ENCODE assay signal across 15 cellular contexts in genomic region chr2:143139835-143140393, GRCh38. TPM values are rescaled to one million over a fixed set of nuclear protein-coding genes. Genes with fewer than 3 reads are reported as not detected.
DNase-seq lines count a peak whose midpoint lies in the region; ATAC-seq, FAIRE-seq and TF ChIP-seq lines count a peak whose summit lies in the region.
"Had no signal": no experiment of that assay in that cellular context is flagged by ENCODE, and none has a peak within 500 bp of the region (broad histone marks: within the 10 kb centered on the region; RNA-seq: fewer than 3 reads in every experiment).

No MANE protein-coding gene starts in this region.

- no peak overlapping the region for H2BK12ac ChIP-seq in H9 (ENCODE audit: insufficient read length, low read depth, low read length)

- no peaks in the 10 kb centered on the region for H3K4me1 Mint-ChIP-seq in H9

- H2BK5ac ChIP-seq in H9 (ENCODE audit: insufficient read length, low read length): no peak overlapping the region

- H3K4me3 ChIP-seq in DND-41 (ENCODE audit: low read depth in 1 of 2, low read length in 2 of 2) (no peak overlapping the region), GM12878 (peak overlapping the region; percentile 54; the same call in 1 of the 2 replicates)
- H3K4me3 ChIP-seq: psoas muscle had no signal

- no peak overlapping the region for H3K4ac ChIP-seq in H9 (ENCODE audit: low read depth, low read length)

- TF ChIP-seq RAD21 in GM12878 (IDR thresholded peaks at IDR 0.05; ENCODE audit: insufficient read depth, low read depth, low read length): no peak

- TF ChIP-seq POLR2A in GM12878 (IDR thresholded peaks at IDR 0.05; ENCODE audit: low read depth, low read length): no peak

- H3K4me1 ChIP-seq in DND-41 (ENCODE audit: insufficient read depth, low read length): peaks cover 87% of the 10 kb centered on the region
- H3K4me1 ChIP-seq in GM12878 (ENCODE audit: control insufficient read depth, insufficient read depth, low read length): peaks cover 26% of the 10 kb centered on the region
- no peaks in the 10 kb centered on the region for H3K4me1 ChIP-seq in H9 (ENCODE audit: insufficient read depth, low read length)
- H3K4me1 ChIP-seq: psoas muscle had no signal

- in situ Hi-C loops in GM12878 (cut with MboI): no loop called here

- H3K4me3 Mint-ChIP-seq in H9: no peak overlapping the region

- no peak overlapping the region for H3K23ac ChIP-seq in H9 (ENCODE audit: insufficient read length, low read depth, low read length)

- no peak overlapping the region for H4K5ac ChIP-seq in H9 (ENCODE audit: insufficient read length, low read depth, low read length)

- H3K14ac ChIP-seq in H9 (ENCODE audit: insufficient read depth, low read length): no peak overlapping the region

- H3K9me3 ChIP-seq in DND-41 (ENCODE audit: insufficient read depth, low read length, severe bottlenecking): no peaks in the 10 kb centered on the region
- H3K9me3 ChIP-seq in KOPT-K1 (ENCODE audit: insufficient read depth, low read length, poor library complexity, severe bottlenecking): no peaks in the 10 kb centered on the region
- H3K9me3 ChIP-seq in GM12878 (replicated peaks; ENCODE audit: control insufficient read depth, insufficient read depth, low read length): no peaks in the 10 kb centered on the region
- H3K9me3 ChIP-seq in H9 (ENCODE audit: control insufficient read depth, low read depth, low read length): no peaks in the 10 kb centered on the region
- H3K9me3 ChIP-seq: psoas muscle had no signal

- H3K9ac ChIP-seq in DND-41 (ENCODE audit: low read depth, low read length): no peak overlapping the region
- peak overlapping the region; percentile 71 for H3K9ac ChIP-seq in GM12878 (ENCODE audit: control insufficient read depth, insufficient read depth, low read length)
- no peak overlapping the region for H3K9ac ChIP-seq in H9 (ENCODE audit: extremely low read depth, insufficient read length, low read length)

- CTCF ChIA-PET in GM12878 (lab: Yijun Ruan, JAX): interaction anchor here (1.1 to 7.7 kb wide), 4 partner anchors 9 to 117 kb away, joined by 3 to 88 read pairs (median 5); partner anchors contain the start of gene ARHGAP15

- no peaks in the 10 kb centered on the region for H3K9me3 Mint-ChIP-seq in H9

- H2BK15ac ChIP-seq in H9 (ENCODE audit: low read depth, low read length): no peak overlapping the region

- no peaks in the 10 kb centered on the region for H3K36me3 Mint-ChIP-seq in H9 (ENCODE audit: insufficient read depth in 1 of 3, low read depth in 3 of 3)

- DNase-seq in DND-41 (no peak), GM12878 (ENCODE audit: low read depth, low spot score) (no peak), H9 (no peak), NCI-H82 (lab: John Stamatoyannopoulos, UW) (no peak), DMS153 treated with DMSO at 0.1 percent for 48 hours (lab: John Stamatoyannopoulos, UW; ENCODE audit: unreplicated experiment) (no peak)
- DNase-seq: Calu3; NCI-H187 treated with DMSO at 0.1 percent for 48 hours; NK-92 treated with Interleukin-12 subunit alpha and Interleukin-12 subunit beta, amount 100 ng/mL, for 24 hours; psoas muscle; stimulated activated CD4-positive, alpha-beta T cell treated with anti-CD3 and anti-CD28 coated beads, Interleukin-4, amount 100 ng/mL, for 1 hour; substantia nigra had no signal

- no peaks in the 10 kb centered on the region for H3K79me1 ChIP-seq in H9 (ENCODE audit: insufficient read depth, low read depth, low read length, poor library complexity, severe bottlenecking)

- no TSS peak for BruUV-seq in GM12878 (replicated peaks; lab: Mats Ljungman, UMichigan)

- no peak overlapping the region for H3T11ph ChIP-seq in H9 (ENCODE audit: low read length)

- FAIRE-seq in GM12878 (lab: Jason Lieb, UNC): no peak
- FAIRE-seq: HepG2 had no signal

- no peak for TF ChIP-seq CTCF in DND-41 (IDR thresholded peaks at IDR 0.05; ENCODE audit: borderline replicate concordance, extremely low read depth, low read length, poor library complexity, severe bottlenecking)
- no peak for TF ChIP-seq CTCF in GM12878 (IDR thresholded peaks at IDR 0.05 in 2 of 3, conservative IDR thresholded peaks at IDR 0.05 in 1 of 3; ENCODE audit: control insufficient read depth in 2 of 3, extremely low read depth in 1 of 3, insufficient read depth in 1 of 3, low read depth in 3 of 3, low read length in 3 of 3)
- no peak for TF ChIP-seq CTCF in H9 (conservative IDR thresholded peaks at IDR 0.05)

- SMC1A ChIA-PET in GM12878 (lab: Charles Lee; ENCODE audit: uncharacterized antibody, unreplicated experiment): interaction anchor here (0.7 to 4.1 kb wide), 9 partner anchors 9 to 369 kb away, joined by 3 to 148 read pairs (median 5); partner anchors contain the start of gene ARHGAP15

- peak overlapping the region; percentile 55 for H3K27ac ChIP-seq in DND-41 (ENCODE audit: low read length)
- H3K27ac ChIP-seq in KOPT-K1 (ENCODE audit: low read depth, low read length, poor library complexity, severe bottlenecking): peak overlapping the region; percentile 56
- peak overlapping the region; percentile 93 for H3K27ac ChIP-seq in GM12878 (ENCODE audit: control insufficient read depth, insufficient read depth)
- no peak overlapping the region for H3K27ac ChIP-seq in H9 (ENCODE audit: insufficient read length, low read depth, low read length)
- H3K27ac ChIP-seq: epithelial cell of prostate, psoas muscle had no signal

- H2BK20ac ChIP-seq in H9 (ENCODE audit: low read depth, low read length, poor library complexity, severe bottlenecking): no peak overlapping the region

- peak; percentile 53 for ATAC-seq in DND-41 (ENCODE audit: insufficient read depth, low read depth)
- ATAC-seq in GM18867 (IDR thresholded peaks at IDR 0.05; ENCODE audit: unreplicated experiment): peak; percentile 38
- ATAC-seq in GM12878: peak; percentile 39
- ATAC-seq: HepG2, psoas muscle had no signal

- no peak overlapping the region for H2BK120ac ChIP-seq in H9 (ENCODE audit: low read depth, low read length, poor library complexity, severe bottlenecking)

- RAD21 ChIA-PET in GM12878 (lab: Charles Lee; ENCODE audit: unreplicated experiment): interaction anchor here (0.5 to 4.2 kb wide), 9 partner anchors 8 to 91 kb away, joined by 3 to 91 read pairs (median 4); partner anchors contain the start of gene ARHGAP15

- peaks cover 100% of the 10 kb centered on the region for H3K79me2 ChIP-seq in DND-41 (ENCODE audit: insufficient read depth, low read length)
- H3K79me2 ChIP-seq in GM12878 (ENCODE audit: control insufficient read depth, insufficient read depth, low read length): peaks cover 94% of the 10 kb centered on the region
- no peaks in the 10 kb centered on the region for H3K79me2 ChIP-seq in H9 (ENCODE audit: insufficient read depth, low read length)

- H3K4me2 ChIP-seq in DND-41 (ENCODE audit: insufficient read depth, low read length) (peak overlapping the region; percentile 45; the same call in 1 of the 2 replicates), GM12878 (ENCODE audit: control insufficient read depth, insufficient read depth) (peak overlapping the region; percentile 100), H9 (ENCODE audit: insufficient read depth, insufficient read length, low read length) (no peak overlapping the region)

- no peak overlapping the region for H3K18ac ChIP-seq in H9 (ENCODE audit: insufficient read length, low read depth, low read length)

- H3K36me3 ChIP-seq in DND-41 (ENCODE audit: insufficient read depth, low read length) (peaks cover 26% of the 10 kb centered on the region), KOPT-K1 (ENCODE audit: insufficient read depth, low read length) (peaks cover 25% of the 10 kb centered on the region), GM12878 (ENCODE audit: control insufficient read depth in 2 of 2, insufficient read depth in 2 of 2, low read length in 1 of 2) (0 out of 4 replicates have a peak, but pooled peaks cover 0 to 2% of the 10 kb centered on the region in 2 experiments)

- H3K23me2 ChIP-seq in H9 (ENCODE audit: insufficient read length, low read depth, low read length, poor library complexity, severe bottlenecking): no peaks in the 10 kb centered on the region

- no peak overlapping the region for H4K91ac ChIP-seq in H9 (ENCODE audit: insufficient read length, low read depth, low read length)

- H3K27me3 ChIP-seq in DND-41 (ENCODE audit: insufficient read depth, low read length, poor library complexity) (no peaks in the 10 kb centered on the region), GM12878 (replicated peaks in 1 of 2; ENCODE audit: control insufficient read depth in 2 of 2, insufficient read depth in 2 of 2, low read length in 1 of 2) (no peaks in the 10 kb centered on the region), H9 (ENCODE audit: insufficient read depth, low read length) (no peaks in the 10 kb centered on the region)

- H2AFZ ChIP-seq in DND-41 (ENCODE audit: low read depth, low read length) (no peak overlapping the region), GM12878 (ENCODE audit: control insufficient read depth, low read depth, low read length) (0 out of 2 replicates have a peak overlapping the region, but pooled peaks have one; percentile 3), H9 (ENCODE audit: low read length) (no peak overlapping the region)

- no peak for TF ChIP-seq EP300 in GM12878 (IDR thresholded peaks at IDR 0.05; ENCODE audit: borderline replicate concordance in 1 of 2, control insufficient read depth in 1 of 2, low read depth in 2 of 2, low read length in 2 of 2)

- no peak overlapping the region for H2AK5ac ChIP-seq in H9 (ENCODE audit: insufficient read length, low read length)

- H3K27ac Mint-ChIP-seq in H9: no peak overlapping the region

- POLR2A ChIA-PET in GM12878 (lab: Charles Lee): interaction anchor here (1.0 to 7.7 kb wide), 4 partner anchors 9 to 37 kb away, joined by 3 to 129 read pairs (median 4); partner anchors contain the start of gene ARHGAP15

- intact Hi-C loops in GM12878 (cut with micrococcal nuclease; ENCODE audit: unreplicated experiment): no loop called here

- H4K20me1 ChIP-seq in DND-41 (ENCODE audit: insufficient read depth, low read length): peaks cover 81% of the 10 kb centered on the region
- H4K20me1 ChIP-seq in GM12878 (ENCODE audit: control insufficient read depth, insufficient read depth): no peaks in the 10 kb centered on the region
- H4K20me1 ChIP-seq in H9 (ENCODE audit: control insufficient read depth, insufficient read depth, insufficient read length): no peaks in the 10 kb centered on the region

- no peaks in the 10 kb centered on the region for H3K27me3 Mint-ChIP-seq in H9 (ENCODE audit: low read depth)

- no peak overlapping the region for H3K56ac ChIP-seq in H9 (ENCODE audit: insufficient read length, low read depth, low read length)

- no peak overlapping the region for H4K8ac ChIP-seq in H9 (replicated peaks; ENCODE audit: insufficient read length, low read depth, low read length)

- WGBS in GM12878 (ENCODE audit: insufficient coverage, insufficient replicate concordance, low lambda C conversion rate, missing lambda C conversion rate): 4% methylated on average over 2 of the region's 2 CpGs
- no CpG with 5 or more reads among the region's 2 CpGs for WGBS in H9 (ENCODE audit: extremely low coverage, insufficient read length, low lambda C conversion rate)

RNA-seq across cellular contexts. Expression of gene ARHGAP15, which starts 10.7 kb away (rescaled TPM):
- 429 and 488 TPM in 2 replicates for total RNA-seq in GM12878 (2013; cell fraction: nucleolus; rRNA removed)
- total RNA-seq in GM12878 (2014; rRNA removed) (55.1 and 64.1 TPM in 2 replicates), GM12878 (2014; rRNA removed; fragmentation: Illumina TruSeq; extraction: Trizol) (84.3 and 87.1 TPM in 2 replicates), GM12878 (2021) (44.4 and 44.8 TPM in 2 replicates), H9 (2021) (not detected in 2 replicates)
- polyA plus RNA-seq in GM12878 (2011; ENCODE audit: low read depth): 40.3 TPM
- polyA plus RNA-seq in GM12878 (2011; rRNA removed) (92.6 and 110 TPM in 2 replicates), GM12878 (2014; fragmentation: Illumina TruSeq; extraction: Trizol) (59.7 and 82.4 TPM in 2 replicates), GM12878 (2014; fragmentation: Nextera tagmentation; extraction: Ambion mirVana) (10 to 100 TPM; 66.6 to 69.9 TPM), GM12878 (2014; rRNA removed) (29.3 and 38.0 TPM in 2 replicates), GM12878 (2016; fragmentation: Nextera tagmentation; extraction: Ambion mirVana) (10 to 100 TPM; 66.9 to 72.7 TPM)
- 31.9 and 32.3 TPM in 2 replicates for polyA plus RNA-seq in GM12878 (2011; cell fraction: cytosol; rRNA removed)
- polyA plus RNA-seq in GM12878 (2011; cell fraction: nucleus; rRNA removed): 47.1 and 52.0 TPM in 2 replicates
- 50.7 and 60.8 TPM in 2 replicates for polyA plus RNA-seq in GM12878 (2012)
- polyA minus RNA-seq in GM12878 (2011; rRNA and poly(A)+ RNA removed): 91.3 and 128 TPM in 2 replicates
- 21.6 and 22.7 TPM in 2 replicates for polyA minus RNA-seq in GM12878 (2011; cell fraction: cytosol; rRNA and poly(A)+ RNA removed)
- 290 and 318 TPM in 2 replicates for polyA minus RNA-seq in GM12878 (2011; cell fraction: nucleus; rRNA and poly(A)+ RNA removed)
- total RNA-seq: Calu3, HepG2 had no signal

Comparison
In these comparisons a context has a peak if more than half of its experiments do, and no peak if none do; other contexts are left out.
1. RNA of gene ARHGAP15, which starts 10.7 kb away (total RNA-seq): 44.4 to 488 TPM in GM12878; not detected in H9; every median in the first group is over 10 times any median in the second.
2. Peak in every context shown above with its lines, with median percentiles within 50 percentile points of each other: ATAC-seq.